In the genomic region with DNA sequence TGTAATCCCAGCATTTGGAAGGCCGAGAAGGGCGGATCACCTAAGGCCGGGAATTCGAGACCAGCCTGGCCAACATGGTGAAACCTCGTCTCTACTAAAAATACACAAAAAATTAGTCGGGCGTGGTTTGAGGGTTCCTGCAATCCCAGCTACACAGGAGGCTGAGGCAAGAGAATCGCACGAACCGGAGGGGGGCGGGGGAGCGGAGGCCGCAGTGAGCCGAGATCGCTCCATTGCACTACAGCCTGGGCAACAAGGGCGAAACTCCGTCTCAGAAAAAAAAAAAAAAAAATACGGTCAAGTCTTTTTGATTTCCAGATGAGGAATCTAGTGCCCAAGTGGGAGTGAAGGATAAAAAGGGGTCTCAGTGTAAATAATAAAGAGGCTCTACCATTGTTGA, we compare ENCODE assay signal across 9 cellular contexts. TPM values are rescaled to one million over a fixed set of nuclear protein-coding genes. Genes with fewer than 3 reads are reported as not detected.
"Had no signal": no experiment of that assay in that cellular context is flagged by ENCODE, and none has a peak within 500 bp of the region (broad histone marks: within the 10 kb centered on the region; RNA-seq: fewer than 3 reads in every experiment).

No MANE protein-coding gene starts in this region.

- H3K4me3 ChIP-seq: GM12878 had no signal

- FAIRE-seq: G401.6, GM12878, GM12891, GM12892, GM18507, GM19239 had no signal

- ATAC-seq: GM12878 had no signal

- DNase-seq: GDM1, GF-D8 had no signal

RNA-seq across cellular contexts. Expression of a gene that starts 16.5 kb away (rescaled TPM):
- total RNA-seq: G401 had no signal
